ENCODE assay signal across 13 cellular contexts in genomic region chr16:27328937-27329336, GRCh38. TPM values are rescaled to one million over a fixed set of nuclear protein-coding genes. Genes with fewer than 3 reads are reported as not detected.
DNase-seq lines count a peak whose midpoint lies in the region; ATAC-seq and TF ChIP-seq lines count a peak whose summit lies in the region.
"Had no signal": no experiment of that assay in that cellular context is flagged by ENCODE, and none has a peak within 500 bp of the region (broad histone marks: within the 10 kb centered on the region; RNA-seq: fewer than 3 reads in every experiment).

No MANE protein-coding gene starts in this region.

- POLR2A ChIA-PET in naive thymus-derived CD4-positive, alpha-beta T cell (lab: Charles Lee) = interaction anchor here (0.7 to 1.4 kb wide), 5 partner anchors 7 to 98 kb away, joined by 3 to 4 read pairs (median 3); no protein-coding TSS in a partner anchor

- H3K4me1 ChIP-seq in right cardiac atrium (ENCODE audit: control insufficient read depth, insufficient read depth, low read length) = peaks cover 10% of the 10 kb centered on the region
- H3K4me1 ChIP-seq in naive thymus-derived CD4-positive, alpha-beta T cell (ENCODE audit: control insufficient read depth in 2 of 2, insufficient read depth in 2 of 2, low read length in 2 of 2) = peaks cover 24 to 47% of the 10 kb centered on the region in 2 donors
- H3K4me1 ChIP-seq in uterus = peaks cover 16 to 29% of the 10 kb centered on the region in 2 donors

- no peak for TF ChIP-seq POLR2A in uterus (IDR thresholded peaks at IDR 0.05)

- H3K9me3 ChIP-seq in right cardiac atrium (ENCODE audit: control insufficient read depth, low read length) = no peaks in the 10 kb centered on the region
- H3K9me3 ChIP-seq in naive thymus-derived CD4-positive, alpha-beta T cell (ENCODE audit: control insufficient read depth in 2 of 3, low read length in 3 of 3) = no peaks in the 10 kb centered on the region
- H3K9me3 ChIP-seq in uterus = no peaks in the 10 kb centered on the region

- H3K27ac ChIP-seq in right cardiac atrium (ENCODE audit: low read length) (peak overlapping the region; percentile 86), brain microvascular endothelial cell (peak overlapping the region; percentile 99), uterus (peak overlapping the region; percentile 97 to 98)
- H3K27ac ChIP-seq in naive thymus-derived CD4-positive, alpha-beta T cell (ENCODE audit: low read depth, low read length) = peak overlapping the region; percentile 44

- TF ChIP-seq CTCF in brain microvascular endothelial cell (IDR thresholded peaks at IDR 0.05; ENCODE audit: low read depth, low read length, missing control alignments) (no peak), uterus (IDR thresholded peaks at IDR 0.05) (no peak)

- ATAC-seq in right cardiac atrium (no peak), Right ventricle myocardium inferior (no peak), HG03571 (IDR thresholded peaks at IDR 0.05; ENCODE audit: unreplicated experiment) (no peak), HG03342 (IDR thresholded peaks at IDR 0.05; ENCODE audit: unreplicated experiment) (no peak), GM21576 (IDR thresholded peaks at IDR 0.05; ENCODE audit: unreplicated experiment) (no peak)
- ATAC-seq in naive thymus-derived CD4-positive, alpha-beta T cell = no peak
- ATAC-seq: sciatic nerve had no signal

- H3K36me3 ChIP-seq in brain microvascular endothelial cell (replicated peaks) (peaks cover 6% of the 10 kb centered on the region), uterus (no peaks in the 10 kb centered on the region)
- peaks cover 0 to 42% (median 6%) of the 10 kb centered on the region in 3 experiments for H3K36me3 ChIP-seq in naive thymus-derived CD4-positive, alpha-beta T cell (ENCODE audit: control insufficient read depth in 2 of 3, insufficient read depth in 3 of 3, low read length in 3 of 3)

- in situ Hi-C loops in brain microvascular endothelial cell (cut with HindIII; ENCODE audit: low pct_ligation_motif_present, low sequenced_read_pairs) = no loop called here

- H3K27me3 Mint-ChIP-seq in naive thymus-derived CD4-positive, alpha-beta T cell = no peaks in the 10 kb centered on the region

- no peak for DNase-seq in right cardiac atrium
- DNase-seq in Right ventricle myocardium inferior (ENCODE audit: missing footprints) = no peak
- DNase-seq in brain microvascular endothelial cell = no peak
- no peak for DNase-seq in naive thymus-derived CD4-positive, alpha-beta T cell
- no peak for DNase-seq in uterus
- DNase-seq: activated CD4-positive, alpha-beta T cell treated with anti-CD3 and anti-CD28 coated beads for 4 hours; C1 segment of cervical spinal cord; foreskin fibroblast; NCI-H446 had no signal

- H3K27me3 ChIP-seq in right cardiac atrium (ENCODE audit: control insufficient read depth, insufficient read depth) (no peaks in the 10 kb centered on the region), brain microvascular endothelial cell (replicated peaks) (no peaks in the 10 kb centered on the region), uterus (no peaks in the 10 kb centered on the region)
- H3K27me3 ChIP-seq in naive thymus-derived CD4-positive, alpha-beta T cell (ENCODE audit: control insufficient read depth in 2 of 2, insufficient read depth in 2 of 2, low read length in 2 of 2) = no peaks in the 10 kb centered on the region

- peaks cover 0 to under 1% (median 0%) of the 10 kb centered on the region in 11 donors for H3K9me3 Mint-ChIP-seq in naive thymus-derived CD4-positive, alpha-beta T cell

- CTCF ChIA-PET in naive thymus-derived CD4-positive, alpha-beta T cell (lab: Charles Lee) = interaction anchor here (1.3 kb wide), 1 partner anchor 94 kb away, joined by 4 read pairs; no protein-coding TSS in a partner anchor

- intact Hi-C loops in right cardiac atrium (cut with DNase I) (no loop called here), Right ventricle myocardium inferior (cut with DNase I) (loop anchor here (5.0 kb wide), 1 partner anchor 97 kb away; no protein-coding TSS in a partner anchor), uterus (cut with DNase I; ENCODE audit: low total_unique reads) (loop anchor here (10.0 kb wide), 1 partner anchor 84 kb away; no protein-coding TSS in a partner anchor)
- intact Hi-C loops in naive thymus-derived CD4-positive, alpha-beta T cell (cut with micrococcal nuclease) = no loop called here

- H3K4me3 ChIP-seq in right cardiac atrium (ENCODE audit: low read length) = no peak overlapping the region
- H3K4me3 ChIP-seq in brain microvascular endothelial cell (ENCODE audit: low read depth, low read length) = no peak overlapping the region
- H3K4me3 ChIP-seq in naive thymus-derived CD4-positive, alpha-beta T cell (ENCODE audit: low read length) = no peak overlapping the region
- no peak overlapping the region for H3K4me3 ChIP-seq in uterus

- H3K4me3 Mint-ChIP-seq in naive thymus-derived CD4-positive, alpha-beta T cell = peak overlapping the region in 8 of 10 donors; percentile 2 to 72 (median 43)

- WGBS in right cardiac atrium = 78% methylated on average over 5 of the region's 5 CpGs

- H3K36me3 Mint-ChIP-seq in naive thymus-derived CD4-positive, alpha-beta T cell = peaks cover 0 to 56% (median 35%) of the 10 kb centered on the region in 5 donors

- peaks cover 37 to 93% (median 82%) of the 10 kb centered on the region in 7 donors for H3K4me1 Mint-ChIP-seq in naive thymus-derived CD4-positive, alpha-beta T cell

- peak overlapping the region; percentile 30 to 94 (median 89) for H3K27ac Mint-ChIP-seq in naive thymus-derived CD4-positive, alpha-beta T cell

RNA-seq across cellular contexts. Expression of gene IL4R, which starts 15.2 kb away (rescaled TPM):
- 10 to 100 TPM; 19.9 to 51.0 (median 25.7) TPM for total RNA-seq in right cardiac atrium
- polyA plus RNA-seq in right cardiac atrium = 12.3 TPM
- 11.1 TPM for total RNA-seq in Right ventricle myocardium inferior
- 100 to 1,000 TPM; 158 to 498 (median 198) TPM for total RNA-seq in naive thymus-derived CD4-positive, alpha-beta T cell
- polyA plus RNA-seq in naive thymus-derived CD4-positive, alpha-beta T cell = 100 to 1,000 TPM in 1 of 2 donors, 10 to 100 TPM in 1; 99.8 to 128 TPM
- 100 to 1,000 TPM in 1 of 4 donors, 10 to 100 TPM in 2, 1 to 10 TPM in 1; 9.4 to 137 (median 45.4) TPM for total RNA-seq in uterus

Comparison
In these comparisons a context has a peak if more than half of its experiments do, and no peak if none do; other contexts are left out.
1. intact Hi-C loops: an anchor here in Right ventricle myocardium inferior (5.0 kb wide) and uterus (10.0 kb wide); none called in right cardiac atrium and naive thymus-derived CD4-positive, alpha-beta T cell.
2. H3K27ac ChIP-seq: peak in every context shown above with its lines; median percentile 99 in brain microvascular endothelial cell; 98 in uterus; 86 in right cardiac atrium; 44 in naive thymus-derived CD4-positive, alpha-beta T cell.